Comparison of ENCODE assay signal across 16 cellular contexts in genomic region chr1:89671775-89672488, GRCh38. TPM values are rescaled to one million over a fixed set of nuclear protein-coding genes. Genes with fewer than 3 reads are reported as not detected.
A peak's percentile ranks its signal among the peaks of the same experiment; 100 is the strongest.
DNase-seq lines count a peak whose midpoint lies in the region; ATAC-seq and TF ChIP-seq lines count a peak whose summit lies in the region.
"Had no signal": no experiment of that assay in that cellular context is flagged by ENCODE, and none has a peak within 500 bp of the region (broad histone marks: within the 10 kb centered on the region; RNA-seq: fewer than 3 reads in every experiment).

No MANE protein-coding gene starts in this region.

- H3K4me1 Mint-ChIP-seq in activated CD4-positive, alpha-beta T cell treated with anti-CD3 and anti-CD28 coated beads for 36 hours: peaks cover 94% of the 10 kb centered on the region
- H3K4me1 Mint-ChIP-seq in natural killer cell treated with Interleukin-12 subunit alpha and Interleukin-12 subunit beta and Interleukin-15 and Interleukin-18, amount 100 ng/mL, for 72 hours (ENCODE audit: low read depth in 2 of 2): peaks cover 48 to 75% of the 10 kb centered on the region in 2 donors

- CTCF ChIA-PET in activated CD4-positive, alpha-beta T cell treated with anti-CD3 and anti-CD28 coated beads for 36 hours (lab: Charles Lee): interaction anchor here (0.9 to 3.5 kb wide), 5 partner anchors 12 to 91 kb away, joined by 4 to 17 read pairs (median 8); no protein-coding TSS in a partner anchor

- H3K27me3 Mint-ChIP-seq in activated CD4-positive, alpha-beta T cell treated with anti-CD3 and anti-CD28 coated beads for 36 hours: no peaks in the 10 kb centered on the region
- no peaks in the 10 kb centered on the region for H3K27me3 Mint-ChIP-seq in natural killer cell treated with Interleukin-12 subunit alpha and Interleukin-12 subunit beta and Interleukin-15 and Interleukin-18, amount 100 ng/mL, for 72 hours

- ATAC-seq in activated CD4-positive, alpha-beta T cell treated with anti-CD3 and anti-CD28 coated beads for 36 hours: peak; percentile 63
- ATAC-seq in natural killer cell treated with Interleukin-12 subunit alpha and Interleukin-12 subunit beta and Interleukin-15 and Interleukin-18, amount 100 ng/mL, for 72 hours: no peak
- ATAC-seq in HG03095 (IDR thresholded peaks at IDR 0.05; ENCODE audit: unreplicated experiment): no peak

- no peak overlapping the region for H3K4me3 Mint-ChIP-seq in activated CD4-positive, alpha-beta T cell treated with anti-CD3 and anti-CD28 coated beads for 36 hours
- peak overlapping the region; percentile 3 for H3K4me3 Mint-ChIP-seq in natural killer cell treated with Interleukin-12 subunit alpha and Interleukin-12 subunit beta and Interleukin-15 and Interleukin-18, amount 100 ng/mL, for 72 hours
- H3K4me3 Mint-ChIP-seq: neural progenitor cell, type B pancreatic cell had no signal

- H3K36me3 Mint-ChIP-seq in activated CD4-positive, alpha-beta T cell treated with anti-CD3 and anti-CD28 coated beads for 36 hours (ENCODE audit: low read depth): peaks cover 51% of the 10 kb centered on the region
- H3K36me3 Mint-ChIP-seq in natural killer cell treated with Interleukin-12 subunit alpha and Interleukin-12 subunit beta and Interleukin-15 and Interleukin-18, amount 100 ng/mL, for 72 hours: no peaks in the 10 kb centered on the region
- H3K36me3 Mint-ChIP-seq: neural progenitor cell, type B pancreatic cell had no signal

- TF ChIP-seq CTCF in astrocyte of the spinal cord (IDR thresholded peaks at IDR 0.05; ENCODE audit: low read depth, low read length): no peak

- in situ Hi-C loops in astrocyte of the spinal cord (cut with HindIII; ENCODE audit: low sequenced_read_pairs): no loop called here

- no peak for DNase-seq in activated CD4-positive, alpha-beta T cell treated with anti-CD3 and anti-CD28 coated beads for 36 hours
- DNase-seq in activated CD4-positive, alpha-beta T cell treated with anti-CD3 and anti-CD28 coated beads, Interleukin-2, amount 50 U/mL, for 4 hours: no peak
- DNase-seq in LHCN-M2 (ENCODE audit: low read depth) (peak; percentile 59), astrocyte of the spinal cord (ENCODE audit: low read depth, low spot score) (peak; percentile 19), inferior parietal cortex (ENCODE audit: extremely low spot score) (no peak), DMS153 treated with DMSO at 0.1 percent for 48 hours (lab: John Stamatoyannopoulos, UW; ENCODE audit: unreplicated experiment) (no peak)
- DNase-seq in natural killer cell treated with Interleukin-12 subunit alpha and Interleukin-12 subunit beta and Interleukin-15 and Interleukin-18, amount 100 ng/mL, for 72 hours (ENCODE audit: low spot score): no peak
- DNase-seq: ACHN, amygdala, DMS79 treated with DMSO at 0.1 percent for 48 hours, glutamatergic neuron, NCI-H2029 treated with DMSO at 0.1 percent for 48 hours, T-helper 1 cell had no signal

- H3K27ac Mint-ChIP-seq in activated CD4-positive, alpha-beta T cell treated with anti-CD3 and anti-CD28 coated beads for 36 hours: peak overlapping the region; percentile 94
- peak overlapping the region; percentile 71 to 81 for H3K27ac Mint-ChIP-seq in natural killer cell treated with Interleukin-12 subunit alpha and Interleukin-12 subunit beta and Interleukin-15 and Interleukin-18, amount 100 ng/mL, for 72 hours
- H3K27ac Mint-ChIP-seq: neural progenitor cell, type B pancreatic cell had no signal

- intact Hi-C loops in activated CD4-positive, alpha-beta T cell treated with anti-CD3 and anti-CD28 coated beads for 36 hours (cut with DNase I, micrococcal nuclease): loop anchor here in 1 of 2 experiments (2.0 to 5.0 kb wide), 3 partner anchors 15 to 50 kb away; no protein-coding TSS in a partner anchor

- H3K9me3 Mint-ChIP-seq in activated CD4-positive, alpha-beta T cell treated with anti-CD3 and anti-CD28 coated beads for 36 hours (ENCODE audit: low read depth): no peaks in the 10 kb centered on the region
- H3K9me3 Mint-ChIP-seq in natural killer cell treated with Interleukin-12 subunit alpha and Interleukin-12 subunit beta and Interleukin-15 and Interleukin-18, amount 100 ng/mL, for 72 hours: no peaks in the 10 kb centered on the region
- H3K9me3 Mint-ChIP-seq: neural progenitor cell, type B pancreatic cell had no signal

- no peak overlapping the region for H3K4me3 ChIP-seq in astrocyte of the spinal cord (ENCODE audit: low read depth, low read length)
- H3K4me3 ChIP-seq: neural progenitor cell had no signal

- POLR2A ChIA-PET in activated CD4-positive, alpha-beta T cell treated with anti-CD3 and anti-CD28 coated beads for 36 hours (lab: Charles Lee): interaction anchor here (0.7 to 1.1 kb wide), 5 partner anchors 15 to 91 kb away, joined by 3 to 5 read pairs (median 3); no protein-coding TSS in a partner anchor

RNA-seq across cellular contexts. Expression of gene LRRC8C, which starts 39.0 kb away (rescaled TPM):
- total RNA-seq in activated CD4-positive, alpha-beta T cell treated with anti-CD3 and anti-CD28 coated beads for 36 hours: 10 to 100 TPM; 31.5 to 37.1 TPM
- 4.8 and 5.7 TPM in 2 replicates for total RNA-seq in LHCN-M2 (2014; rRNA removed)
- polyA plus RNA-seq in LHCN-M2 (2012): 0.77 TPM
- 10 to 100 TPM; 15.8 to 25.4 TPM for total RNA-seq in natural killer cell treated with Interleukin-12 subunit alpha and Interleukin-12 subunit beta and Interleukin-15 and Interleukin-18, amount 100 ng/mL, for 72 hours

Comparison
In these comparisons a context has a peak if more than half of its experiments do, and no peak if none do; other contexts are left out.
1. DNase-seq: peak in LHCN-M2 (single experiment) and astrocyte of the spinal cord (single experiment); none in activated CD4-positive, alpha-beta T cell treated with anti-CD3 and anti-CD28 coated beads for 36 hours (single experiment), activated CD4-positive, alpha-beta T cell treated with anti-CD3 and anti-CD28 coated beads, Interleukin-2, amount 50 U/mL, for 4 hours (0 of 2), natural killer cell treated with Interleukin-12 subunit alpha and Interleukin-12 subunit beta and Interleukin-15 and Interleukin-18, amount 100 ng/mL, for 72 hours (single experiment), inferior parietal cortex (single experiment) and DMS153 treated with DMSO at 0.1 percent for 48 hours (single experiment).